10 cellular contexts compared by ENCODE assay signal in genomic region chr6:41559655-41560439, GRCh38. TPM values are rescaled to one million over a fixed set of nuclear protein-coding genes. Genes with fewer than 3 reads are reported as not detected.
A peak's percentile ranks its signal among the peaks of the same experiment; 100 is the strongest.
DNase-seq lines count a peak whose midpoint lies in the region; ATAC-seq and TF ChIP-seq lines count a peak whose summit lies in the region.
"Had no signal": no experiment of that assay in that cellular context is flagged by ENCODE, and none has a peak within 500 bp of the region (broad histone marks: within the 10 kb centered on the region; RNA-seq: fewer than 3 reads in every experiment).

No MANE protein-coding gene starts in this region.

- H3K27ac ChIP-seq in breast epithelium (no peak overlapping the region), thymus (ENCODE audit: low read depth) (no peak overlapping the region)
- H3K27ac ChIP-seq: epithelial cell of prostate had no signal

- H3K9me3 ChIP-seq in breast epithelium, result no peaks in the 10 kb centered on the region
- H3K9me3 ChIP-seq in thymus (ENCODE audit: control insufficient read depth), result no peaks in the 10 kb centered on the region

- CTCF ChIA-PET in MCF 10A (lab: Yijun Ruan, JAX), result no interaction called here

- POLR2A ChIA-PET in MCF 10A (lab: Yijun Ruan, JAX), result no interaction called here
- POLR2A ChIA-PET in activated naive CD8-positive, alpha-beta T cell treated with anti-CD3 and anti-CD28 coated beads, Interleukin-2, amount 10 ng/mL, durations not matched to agents 7 days and 5 days (lab: Charles Lee), result no interaction called here

- peak overlapping the region; percentile 42 to 65 (median 46) for H3K4me3 ChIP-seq in breast epithelium
- H3K4me3 ChIP-seq in thymus (ENCODE audit: low read length), result peak overlapping the region; percentile 55

- no peaks in the 10 kb centered on the region for H3K36me3 ChIP-seq in breast epithelium
- H3K36me3 ChIP-seq in thymus (ENCODE audit: control insufficient read depth, insufficient read depth), result no peaks in the 10 kb centered on the region

- 72% methylated on average over 7 of the region's 7 CpGs for WGBS in thymus

- ATAC-seq in activated naive CD8-positive, alpha-beta T cell treated with anti-CD3 and anti-CD28 coated beads, Interleukin-2, amount 10 ng/mL, durations not matched to agents 7 days and 5 days (ENCODE audit: low read depth), result no peak
- no peak for ATAC-seq in memory B cell (ENCODE audit: low read depth)

- H3K27me3 ChIP-seq in breast epithelium (no peaks in the 10 kb centered on the region), thymus (ENCODE audit: control insufficient read depth, insufficient read depth) (no peaks in the 10 kb centered on the region)

- H3K27ac Mint-ChIP-seq in MCF 10A (ENCODE audit: low read depth, unreplicated experiment) (no peak overlapping the region), memory B cell (peak overlapping the region; percentile 99)
- H3K27ac Mint-ChIP-seq in activated naive CD8-positive, alpha-beta T cell treated with anti-CD3 and anti-CD28 coated beads, Interleukin-2, amount 10 ng/mL, durations not matched to agents 7 days and 5 days, result no peak overlapping the region

- H3K36me3 Mint-ChIP-seq in MCF 10A (ENCODE audit: insufficient read depth, unreplicated experiment) (peaks cover 3% of the 10 kb centered on the region), memory B cell (no peaks in the 10 kb centered on the region)
- peaks cover 2% of the 10 kb centered on the region for H3K36me3 Mint-ChIP-seq in activated naive CD8-positive, alpha-beta T cell treated with anti-CD3 and anti-CD28 coated beads, Interleukin-2, amount 10 ng/mL, durations not matched to agents 7 days and 5 days

- H3K4me1 ChIP-seq in breast epithelium, result no peaks in the 10 kb centered on the region
- peaks cover 12% of the 10 kb centered on the region for H3K4me1 ChIP-seq in thymus (ENCODE audit: control insufficient read depth, insufficient read depth, low read length)

- BruUV-seq in MCF 10A (replicated peaks; lab: Mats Ljungman, UMichigan), result no TSS peak

- DNase-seq in breast epithelium (ENCODE audit: low spot score in 2 of 2) (no peak), MCF 10A (ENCODE audit: unreplicated experiment) (no peak), memory B cell (ENCODE audit: low spot score in 2 of 2) (no peak), RPMI8226 (no peak), NCI-H1105 (lab: John Stamatoyannopoulos, UW) (no peak), COLO829 (ENCODE audit: low spot score) (no peak)
- DNase-seq in activated naive CD8-positive, alpha-beta T cell treated with anti-CD3 and anti-CD28 coated beads, Interleukin-2, amount 10 ng/mL, durations not matched to agents 7 days and 5 days, result no peak
- DNase-seq: NCI-H510A had no signal

- no peak for TF ChIP-seq CTCF in breast epithelium (IDR thresholded peaks at IDR 0.05)
- no peak for TF ChIP-seq CTCF in MCF 10A (IDR thresholded peaks at IDR 0.05; ENCODE audit: unreplicated experiment)

- no peaks in the 10 kb centered on the region for H3K9me3 Mint-ChIP-seq in MCF 10A (ENCODE audit: unreplicated experiment)
- no peaks in the 10 kb centered on the region for H3K9me3 Mint-ChIP-seq in activated naive CD8-positive, alpha-beta T cell treated with anti-CD3 and anti-CD28 coated beads, Interleukin-2, amount 10 ng/mL, durations not matched to agents 7 days and 5 days
- H3K9me3 Mint-ChIP-seq in memory B cell, result no peaks in the 10 kb centered on the region

- H3K4me1 Mint-ChIP-seq in MCF 10A (ENCODE audit: insufficient read depth, unreplicated experiment) (no peaks in the 10 kb centered on the region), memory B cell (peaks cover 13% of the 10 kb centered on the region)
- H3K4me1 Mint-ChIP-seq in activated naive CD8-positive, alpha-beta T cell treated with anti-CD3 and anti-CD28 coated beads, Interleukin-2, amount 10 ng/mL, durations not matched to agents 7 days and 5 days, result peaks cover 26% of the 10 kb centered on the region

- intact Hi-C loops in breast epithelium (cut with DNase I; ENCODE audit: low total_unique reads) (no loop called here), MCF 10A (cut with micrococcal nuclease) (no loop called here)

- TF ChIP-seq POLR2A in breast epithelium (IDR thresholded peaks at IDR 0.05), result no peak

- H3K4me3 Mint-ChIP-seq in MCF 10A (ENCODE audit: unreplicated experiment) (no peak overlapping the region), memory B cell (peak overlapping the region; percentile 97)
- H3K4me3 Mint-ChIP-seq in activated naive CD8-positive, alpha-beta T cell treated with anti-CD3 and anti-CD28 coated beads, Interleukin-2, amount 10 ng/mL, durations not matched to agents 7 days and 5 days, result peak overlapping the region; percentile 83

- H3K27me3 Mint-ChIP-seq in MCF 10A (ENCODE audit: insufficient read depth, unreplicated experiment) (no peaks in the 10 kb centered on the region), memory B cell (no peaks in the 10 kb centered on the region)
- peaks cover 55% of the 10 kb centered on the region for H3K27me3 Mint-ChIP-seq in activated naive CD8-positive, alpha-beta T cell treated with anti-CD3 and anti-CD28 coated beads, Interleukin-2, amount 10 ng/mL, durations not matched to agents 7 days and 5 days

RNA-seq across cellular contexts. Expression of gene FOXP4, which starts 13.7 kb away (rescaled TPM):
- 10 to 100 TPM in 1 of 3 donors, 1 to 10 TPM in 2; 5.1 to 11.0 (median 5.6) TPM for total RNA-seq in breast epithelium
- 16.5 and 18.4 TPM in 2 replicates for total RNA-seq in MCF 10A (2022)
- total RNA-seq in activated naive CD8-positive, alpha-beta T cell treated with anti-CD3 and anti-CD28 coated beads, Interleukin-2, amount 10 ng/mL, durations not matched to agents 7 days and 5 days, result 1 to 10 TPM; 7.5 to 8.8 TPM
- polyA plus RNA-seq in thymus, result 15.0 TPM
